24 cellular contexts compared by ENCODE assay signal in genomic region chr3:49498655-49499054, GRCh38.
"Had no signal": no experiment of that assay in that cellular context is flagged by ENCODE, and none has a peak within 500 bp of the region (broad histone marks: within the 10 kb centered on the region; RNA-seq: fewer than 3 reads in every experiment).

No MANE protein-coding gene starts in this region.

- H3K36me3 ChIP-seq: left lung, prostate gland, suprapubic skin, vagina had no signal

- H3K27ac ChIP-seq: left lung, prostate gland, suprapubic skin, vagina had no signal

- H3K9me3 ChIP-seq: left lung, prostate gland, stomach, suprapubic skin, vagina had no signal

- H3K27me3 ChIP-seq: left lung, stomach, suprapubic skin, vagina had no signal

- DNase-seq: activated CD4-positive, alpha-beta memory T cell treated with anti-CD3 and anti-CD28 coated beads for 36 hours; activated CD4-positive, alpha-beta T cell treated with anti-CD3 and anti-CD28 coated beads for 48 hours; activated CD4-positive, CD25-positive, alpha-beta regulatory T cell; activated effector memory CD4-positive, alpha-beta T cell treated with anti-CD3 and anti-CD28 coated beads, Interleukin-2, amount 50 U/mL, for 16 hours; activated naive CD4-positive, alpha-beta T cell treated with anti-CD3 and anti-CD28 coated beads, Interleukin-2, amount 10 ng/mL, durations not matched to agents 7 days and 5 days; amygdala; caudate nucleus; effector CD4-positive, alpha-beta T cell; foreskin fibroblast; immature natural killer cell; left lung; mammary epithelial cell; midbrain; natural killer cell; right cardiac atrium; stimulated activated CD4-positive, alpha-beta T cell treated with anti-CD3 and anti-CD28 coated beads, Interleukin-15, amount 100 ng/mL, for 24 hours; stomach; T-helper 17 cell had no signal

- H3K4me3 ChIP-seq: left lung, prostate gland, skin epidermis, stomach, suprapubic skin, vagina had no signal

- ATAC-seq: left lung; natural killer cell; right cardiac atrium; stimulated activated memory B cell treated with anti-CD40 and anti-IgM and Interleukin-4, amounts not matched to agents 10 μg/mL and 1 μg/mL and 100 μg/mL, for 72 hours; T-helper 17 cell had no signal

- FAIRE-seq: endometrium had no signal
